In the genomic region with DNA sequence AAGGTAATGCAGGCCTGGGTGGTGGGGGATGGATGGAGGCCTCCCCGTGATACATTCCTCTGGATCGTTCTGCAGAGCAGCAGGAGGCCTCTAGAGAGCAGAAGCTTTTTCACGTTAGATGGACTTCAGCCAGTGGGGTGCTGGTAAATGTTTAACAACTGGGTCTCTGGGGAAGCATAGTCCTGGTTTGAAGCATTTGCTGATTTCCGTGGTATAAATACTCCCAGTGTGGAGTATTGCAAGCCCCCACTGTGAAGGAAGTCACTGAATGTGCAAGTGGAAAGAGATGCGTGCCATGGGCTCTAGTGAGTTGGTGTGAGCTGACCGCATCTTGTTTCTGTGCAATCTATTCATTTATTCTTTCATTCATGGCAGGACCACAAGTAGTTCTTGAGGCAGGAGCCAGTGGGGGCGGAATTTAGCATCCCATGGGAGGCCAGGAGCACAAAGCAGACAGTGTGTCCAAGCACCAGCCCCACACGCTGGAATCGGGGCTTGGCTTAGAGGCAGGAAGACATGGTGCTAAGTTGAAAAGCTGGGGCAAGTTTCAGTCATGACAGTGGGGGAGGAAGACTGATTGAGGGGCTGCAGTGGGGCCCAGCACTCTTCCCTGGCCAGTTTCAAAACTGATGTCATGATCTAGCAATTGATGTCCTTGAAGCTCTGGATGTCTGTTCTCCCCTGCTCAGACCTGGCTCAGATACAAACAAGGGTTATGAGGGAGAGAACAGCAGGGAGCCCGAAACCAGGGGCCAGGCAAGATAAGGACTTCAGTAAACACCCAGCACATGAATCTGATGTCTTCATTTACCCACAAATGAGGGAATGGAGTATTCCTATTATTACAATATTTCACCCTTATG, we compare ENCODE assay signal across 20 cellular contexts.
DNase-seq lines count a peak whose midpoint lies in the region; ATAC-seq, FAIRE-seq and TF ChIP-seq lines count a peak whose summit lies in the region.
"Had no signal": no experiment of that assay in that cellular context is flagged by ENCODE, and none has a peak within 500 bp of the region (broad histone marks: within the 10 kb centered on the region; RNA-seq: fewer than 3 reads in every experiment).

No MANE protein-coding gene starts in this region.

- intact Hi-C loops in left cardiac atrium (cut with DNase I) = no loop called here
- intact Hi-C loops in cardiac septum (cut with DNase I) = no loop called here
- intact Hi-C loops in mammary epithelial cell (cut with micrococcal nuclease) = no loop called here

- CTCF ChIA-PET in mammary epithelial cell (lab: Charles Lee; ENCODE audit: low non-redundant PET) = no interaction called here

- H3K36me3 Mint-ChIP-seq in chondrocyte (ENCODE audit: low read depth) = no peaks in the 10 kb centered on the region
- H3K36me3 Mint-ChIP-seq in mesothelial cell of epicardium = no peaks in the 10 kb centered on the region
- H3K36me3 Mint-ChIP-seq: brain, CD14-positive monocyte, T-cell had no signal

- no peak overlapping the region for H2AFZ ChIP-seq in mammary epithelial cell (ENCODE audit: low read depth, low read length)
- H2AFZ ChIP-seq: GM23248 had no signal

- no peaks in the 10 kb centered on the region for H3K4me1 ChIP-seq in mammary epithelial cell (ENCODE audit: insufficient read depth, low read length)
- H3K4me1 ChIP-seq: suprapubic skin had no signal

- H3K4me3 Mint-ChIP-seq in chondrocyte (ENCODE audit: unreplicated experiment) (no peak overlapping the region), mesothelial cell of epicardium (no peak overlapping the region)
- H3K4me3 Mint-ChIP-seq: brain, CD14-positive monocyte, T-cell had no signal

- H4K20me1 ChIP-seq in mammary epithelial cell (ENCODE audit: insufficient read depth, low read length) = no peaks in the 10 kb centered on the region

- WGBS in mammary epithelial cell (ENCODE audit: low coverage, missing lambda C conversion rate) = 44% methylated on average over 10 of the region's 10 CpGs

- no peaks in the 10 kb centered on the region for H3K9me3 ChIP-seq in mammary epithelial cell (replicated peaks; ENCODE audit: insufficient read depth, low read length)
- H3K9me3 ChIP-seq: suprapubic skin had no signal

- H3K27me3 Mint-ChIP-seq in chondrocyte (ENCODE audit: low read depth) (no peaks in the 10 kb centered on the region), mesothelial cell of epicardium (ENCODE audit: low read depth) (no peaks in the 10 kb centered on the region)
- H3K27me3 Mint-ChIP-seq: T-cell had no signal

- no peak overlapping the region for H3K4me2 ChIP-seq in mammary epithelial cell (ENCODE audit: insufficient read depth, low read depth, low read length)

- TF ChIP-seq CTCF in chondrocyte (IDR thresholded peaks at IDR 0.05) (no peak), mesothelial cell of epicardium (IDR thresholded peaks at IDR 0.05; ENCODE audit: unreplicated experiment) (no peak), D721Med (IDR thresholded peaks at IDR 0.05; ENCODE audit: insufficient read depth, missing control alignments) (no peak), mammary epithelial cell (conservative IDR thresholded peaks at IDR 0.05 in 1 of 2, IDR thresholded peaks at IDR 0.05 in 1 of 2; ENCODE audit: extremely low read depth in 1 of 2, insufficient read depth in 1 of 2, low read depth in 1 of 2, low read length in 2 of 2) (no peak)

- no peak overlapping the region for H3K4me3 ChIP-seq in mammary epithelial cell (replicated peaks in 1 of 3; ENCODE audit: insufficient read depth in 1 of 3, low read depth in 2 of 3, low read length in 3 of 3)
- H3K4me3 ChIP-seq: GM23248, suprapubic skin had no signal

- dilution Hi-C loops in mammary epithelial cell (cut with HindIII; ENCODE audit: low sequenced_read_pairs) = no loop called here

- in situ Hi-C loops in mammary epithelial cell (cut with MboI; ENCODE audit: low sequenced_read_pairs in 2 of 2) = no loop called here

- peaks cover 4% of the 10 kb centered on the region for H3K9me3 Mint-ChIP-seq in chondrocyte (ENCODE audit: low read depth)
- no peaks in the 10 kb centered on the region for H3K9me3 Mint-ChIP-seq in mesothelial cell of epicardium
- H3K9me3 Mint-ChIP-seq: T-cell had no signal

- no peak for FAIRE-seq in D721Med (lab: Jason Lieb, UNC)
- FAIRE-seq: A204.1, small intestine had no signal

- DNase-seq in left cardiac atrium = peak; percentile 34
- DNase-seq in cardiac septum (ENCODE audit: low spot score) = no peak
- no peak for DNase-seq in chondrocyte (ENCODE audit: low spot score)
- DNase-seq in mesothelial cell of epicardium (ENCODE audit: low spot score in 2 of 2, unreplicated experiment in 2 of 2) = no peak
- DNase-seq in D721Med (ENCODE audit: insufficient read length, low spot score) = no peak
- DNase-seq in mammary epithelial cell = no peak
- DNase-seq: activated CD4-positive, alpha-beta T cell treated with anti-CD3 and anti-CD28 coated beads, Interleukin-2, amount 50 U/mL, for 4 hours; activated naive CD4-positive, alpha-beta T cell; GM23248; MV-4-11; NCI-H2081; small intestine; stimulated activated CD4-positive, alpha-beta T cell treated with anti-CD3 and anti-CD28 coated beads, Interleukin-4, amount 100 ng/mL, for 4 hours; T-cell had no signal

- H3K27ac Mint-ChIP-seq in chondrocyte (ENCODE audit: unreplicated experiment) (peak overlapping the region; percentile 58), mesothelial cell of epicardium (peak overlapping the region; percentile 7)
- H3K27ac Mint-ChIP-seq: brain, CD14-positive monocyte, T-cell had no signal

- no peaks in the 10 kb centered on the region for H3K36me3 ChIP-seq in mammary epithelial cell (ENCODE audit: insufficient read depth, low read length)
- H3K36me3 ChIP-seq: suprapubic skin had no signal

- H3K4me1 Mint-ChIP-seq in chondrocyte (ENCODE audit: low read depth) (peaks cover 22% of the 10 kb centered on the region), mesothelial cell of epicardium (peaks cover 32% of the 10 kb centered on the region)
- H3K4me1 Mint-ChIP-seq: CD14-positive monocyte, T-cell had no signal

- H3K27ac ChIP-seq in mammary epithelial cell (ENCODE audit: insufficient read depth, low read depth, low read length) = no peak overlapping the region
- H3K27ac ChIP-seq: GM23248, suprapubic skin had no signal

- H3K79me2 ChIP-seq in mammary epithelial cell (ENCODE audit: insufficient read depth, low read length) = no peaks in the 10 kb centered on the region

- H3K9ac ChIP-seq in mammary epithelial cell (ENCODE audit: insufficient read depth, low read length) = no peak overlapping the region
- H3K9ac ChIP-seq: GM23248 had no signal

- peaks cover 4% of the 10 kb centered on the region for H3K27me3 ChIP-seq in mammary epithelial cell (ENCODE audit: insufficient read depth, low read length)
- H3K27me3 ChIP-seq: suprapubic skin had no signal

- no TSS peak for BruUV-seq in mammary epithelial cell (replicated peaks; lab: Mats Ljungman, UMichigan)

- ATAC-seq in left cardiac atrium (peak; percentile 46 to 51), GM21529 (IDR thresholded peaks at IDR 0.05; ENCODE audit: unreplicated experiment) (no peak), GM18520 (IDR thresholded peaks at IDR 0.05; ENCODE audit: unreplicated experiment) (no peak)
- ATAC-seq: T-cell had no signal

Comparison
In these comparisons a context has a peak if more than half of its experiments do, and no peak if none do; other contexts are left out.
1. ATAC-seq: peak in left cardiac atrium (2 of 2); none in GM21529 (single experiment) and GM18520 (single experiment).